In the genomic region with DNA sequence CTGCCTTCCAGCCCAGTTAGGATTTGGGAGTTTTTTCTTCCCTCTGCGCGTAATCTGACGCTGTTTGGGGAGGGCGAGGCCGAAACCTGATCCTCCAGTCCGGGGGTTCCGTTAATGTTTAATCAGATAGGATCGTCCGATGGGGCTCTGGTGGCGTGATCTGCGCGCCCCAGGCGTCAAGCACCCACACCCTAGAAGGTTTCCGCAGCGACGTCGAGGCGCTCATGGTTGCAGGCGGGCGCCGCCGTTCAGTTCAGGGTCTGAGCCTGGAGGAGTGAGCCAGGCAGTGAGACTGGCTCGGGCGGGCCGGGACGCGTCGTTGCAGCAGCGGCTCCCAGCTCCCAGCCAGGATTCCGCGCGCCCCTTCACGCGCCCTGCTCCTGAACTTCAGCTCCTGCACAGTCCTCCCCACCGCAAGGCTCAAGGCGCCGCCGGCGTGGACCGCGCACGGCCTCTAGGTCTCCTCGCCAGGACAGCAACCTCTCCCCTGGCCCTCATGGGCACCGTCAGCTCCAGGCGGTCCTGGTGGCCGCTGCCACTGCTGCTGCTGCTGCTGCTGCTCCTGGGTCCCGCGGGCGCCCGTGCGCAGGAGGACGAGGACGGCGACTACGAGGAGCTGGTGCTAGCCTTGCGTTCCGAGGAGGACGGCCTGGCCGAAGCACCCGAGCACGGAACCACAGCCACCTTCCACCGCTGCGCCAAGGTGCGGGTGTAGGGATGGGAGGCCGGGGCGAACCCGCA, we compare ENCODE assay signal across 11 cellular contexts. TPM values are rescaled to one million over a fixed set of nuclear protein-coding genes. Genes with fewer than 3 reads are reported as not detected.
DNase-seq lines count a peak whose midpoint lies in the region; TF ChIP-seq lines count a peak whose summit lies in the region.
"Had no signal": no experiment of that assay in that cellular context is flagged by ENCODE, and none has a peak within 500 bp of the region (broad histone marks: within the 10 kb centered on the region; RNA-seq: fewer than 3 reads in every experiment).

A gene (plus strand): TSS at position 207 of the 741 bp plus-strand sequence. CDS start 290 bp downstream, at position 497.

- under 1% methylated on average over 64 of the region's 67 CpGs for WGBS in smooth muscle cell (ENCODE audit: low lambda C conversion rate)
- WGBS in ovary, 3 donors, result 1% methylated on average over 54 to 67 of the region's 67 CpGs

- TF ChIP-seq CTCF in smooth muscle cell (IDR thresholded peaks at IDR 0.05; ENCODE audit: borderline replicate concordance, insufficient read depth, poor library complexity, severe bottlenecking), result no peak
- TF ChIP-seq CTCF in ovary (IDR thresholded peaks at IDR 0.05), result no peak

- no peak within 1 kb of the TSS for H3K27ac ChIP-seq in smooth muscle cell (ENCODE audit: low read depth)
- no peak within 1 kb of the TSS for H3K27ac ChIP-seq in ovary
- H3K27ac ChIP-seq: SJCRH30 had no signal

- H4K20me1 ChIP-seq in smooth muscle cell (ENCODE audit: low read depth), result no peaks in the 10 kb centered on the region

- no peak for TF ChIP-seq EP300 in ovary (IDR thresholded peaks at IDR 0.05)

- peaks cover 75% of the 10 kb centered on the region for H3K27me3 ChIP-seq in smooth muscle cell (ENCODE audit: low read depth)
- no peaks in the 10 kb centered on the region for H3K27me3 ChIP-seq in ovary

- H3K9me3 ChIP-seq in smooth muscle cell (replicated peaks; ENCODE audit: low read depth) (no peaks in the 10 kb centered on the region), ovary (no peaks in the 10 kb centered on the region)
- H3K9me3 ChIP-seq: SJCRH30 had no signal

- H3K36me3 ChIP-seq in smooth muscle cell (ENCODE audit: low read depth) (no peaks in the 10 kb centered on the region), ovary (no peaks in the 10 kb centered on the region)
- H3K36me3 ChIP-seq: SJCRH30 had no signal

- no peaks in the 10 kb centered on the region for H3K79me2 ChIP-seq in smooth muscle cell (ENCODE audit: low read depth)

- no peak within 1 kb of the TSS for H2AFZ ChIP-seq in smooth muscle cell (ENCODE audit: low read depth)

- no peaks in the 10 kb centered on the region for H3F3A ChIP-seq in smooth muscle cell (ENCODE audit: low read depth)

- H3K4me2 ChIP-seq in smooth muscle cell, result peak within 1 kb of the TSS; percentile 85

- intact Hi-C loops in ovary (cut with DNase I), result no loop called here

- peak within 1 kb of the TSS; percentile 46 for H3K4me3 ChIP-seq in smooth muscle cell
- no peak within 1 kb of the TSS for H3K4me3 ChIP-seq in ovary
- H3K4me3 ChIP-seq: SJCRH30 had no signal

- H3K4me1 ChIP-seq in smooth muscle cell (ENCODE audit: low read depth) (peaks cover 11% of the 10 kb centered on the region), ovary (ENCODE audit: insufficient read depth) (no peaks in the 10 kb centered on the region)
- H3K4me1 ChIP-seq: SJCRH30 had no signal

- no peak for TF ChIP-seq POLR2A in ovary (IDR thresholded peaks at IDR 0.05)

- peak; percentile 57 for DNase-seq in DMS79 treated with DMSO at 0.1 percent for 48 hours (lab: John Stamatoyannopoulos, UW)
- no peak for DNase-seq in DMS79 (lab: John Stamatoyannopoulos, UW)
- DNase-seq in astrocyte of the hippocampus (ENCODE audit: low read depth, low spot score), result peak; percentile 62
- peak; percentile 59 for DNase-seq in iris pigment epithelial cell (ENCODE audit: low read depth)
- DNase-seq in smooth muscle cell (lab: John Stamatoyannopoulos, UW; ENCODE audit: unreplicated experiment), result no peak
- no peak for DNase-seq in NCI-H510A treated with DMSO at 0.1 percent for 48 hours (lab: John Stamatoyannopoulos, UW)
- DNase-seq in SK-N-DZ (ENCODE audit: low spot score), result no peak
- DNase-seq in ovary, result no peak
- DNase-seq: effector memory CD8-positive, alpha-beta T cell had no signal

- no peak within 1 kb of the TSS for H3K9ac ChIP-seq in smooth muscle cell (ENCODE audit: low read depth)

RNA-seq across cellular contexts. Expression of the gene that starts here (rescaled TPM):
- total RNA-seq in smooth muscle cell (0.18 TPM in 1 of 2 replicates, not detected in the other), ovary (under 1 TPM in 3 of 7 donors, not detected in 4; 0.12 to 0.52 (median 0.48) TPM)
- polyA plus RNA-seq in smooth muscle cell (0.47 and 0.70 TPM in 2 replicates), ovary (under 1 TPM in 1 of 2 donors, not detected in 1; 0.01 TPM)
- 0.07 and 0.12 TPM in 2 replicates for polyA plus RNA-seq in SK-N-DZ (2014; cell fraction: cytosol; rRNA removed)
- polyA plus RNA-seq in SK-N-DZ (2014; cell fraction: nucleus; rRNA removed), result not detected in 2 replicates
- total RNA-seq: A172 had no signal

Comparison
In these comparisons a context has a peak if more than half of its experiments do, and no peak if none do; other contexts are left out.
1. DNase-seq: peak in DMS79 treated with DMSO at 0.1 percent for 48 hours (single experiment), astrocyte of the hippocampus (single experiment) and iris pigment epithelial cell (single experiment); none in DMS79 (single experiment), smooth muscle cell (single experiment), NCI-H510A treated with DMSO at 0.1 percent for 48 hours (single experiment), SK-N-DZ (single experiment) and ovary (0 of 5).